Comparison of ENCODE assay signal across 22 cellular contexts in the genomic region with DNA sequence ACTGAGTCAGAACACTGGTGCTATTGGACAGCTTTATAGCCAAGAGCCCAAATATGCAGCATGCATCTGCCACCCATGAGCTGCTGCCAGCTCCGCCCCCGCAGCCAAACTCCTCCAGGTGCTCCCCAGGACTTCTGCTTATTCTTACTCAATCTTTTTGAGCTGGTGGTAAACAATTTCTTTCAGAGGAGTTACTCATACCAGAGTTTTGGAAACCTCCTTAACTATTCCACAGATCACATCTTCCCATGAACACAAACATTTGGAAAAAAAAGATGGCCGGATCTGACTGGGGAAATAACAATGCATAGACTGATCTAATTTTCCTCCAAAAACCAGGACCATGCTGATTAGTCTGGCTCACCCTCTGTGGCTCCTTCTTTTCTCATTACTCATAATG.
DNase-seq lines count a peak whose midpoint lies in the region; ATAC-seq and TF ChIP-seq lines count a peak whose summit lies in the region.
"Had no signal": no experiment of that assay in that cellular context is flagged by ENCODE, and none has a peak within 500 bp of the region (broad histone marks: within the 10 kb centered on the region; RNA-seq: fewer than 3 reads in every experiment).

No MANE protein-coding gene starts in this region.

- peaks cover 36% of the 10 kb centered on the region for H3K9me3 Mint-ChIP-seq in chondrocyte (ENCODE audit: low read depth)

- H3K4me2 ChIP-seq in IMR-90 (ENCODE audit: low read depth, low read length) (no peak overlapping the region), mesenchymal stem cell (ENCODE audit: low read length, poor library complexity, severe bottlenecking) (no peak overlapping the region)

- peaks cover 5% of the 10 kb centered on the region; the same call in 1 of the 2 replicates for H3K9me3 ChIP-seq in IMR-90 (ENCODE audit: control insufficient read depth, insufficient read depth, low read length)
- peaks cover 20% of the 10 kb centered on the region for H3K9me3 ChIP-seq in mesenchymal stem cell (ENCODE audit: control insufficient read depth, low read length)
- H3K9me3 ChIP-seq: testis had no signal

- no peaks in the 10 kb centered on the region for H3K27me3 ChIP-seq in BJ (ENCODE audit: control insufficient read depth, insufficient read depth, low read length)
- H3K27me3 ChIP-seq in IMR-90 (ENCODE audit: control insufficient read depth, insufficient read depth, low read length), result no peaks in the 10 kb centered on the region
- H3K27me3 ChIP-seq in mesenchymal stem cell (ENCODE audit: control insufficient read depth in 1 of 2, insufficient read depth in 1 of 2, low read length in 2 of 2), result no peaks in the 10 kb centered on the region
- H3K27me3 ChIP-seq: right atrium auricular region, testis had no signal

- H3K4me3 ChIP-seq in BJ (ENCODE audit: low read depth, low read length) (no peak overlapping the region), IMR-90 (ENCODE audit: insufficient read depth, low read depth, low read length) (no peak overlapping the region), mesenchymal stem cell (ENCODE audit: insufficient read depth in 1 of 2, low read depth in 1 of 2, low read length in 2 of 2) (no peak overlapping the region)
- H3K4me3 ChIP-seq: right atrium auricular region, testis had no signal

- no TSS peak for BruUV-seq in IMR-90 (replicated peaks; lab: Mats Ljungman, UMichigan)

- POLR2A ChIA-PET in BJ (lab: Charles Lee), result no interaction called here
- POLR2A ChIA-PET in IMR-90 (lab: Charles Lee; ENCODE audit: unreplicated experiment), result no interaction called here

- H3K27ac Mint-ChIP-seq in chondrocyte (ENCODE audit: unreplicated experiment), result peak overlapping the region; percentile 38
- H3K27ac Mint-ChIP-seq: activated CD8-positive, alpha-beta memory T cell treated with anti-CD3 and anti-CD28 coated beads, Interleukin-2, amount 10 ng/mL, durations not matched to agents 7 days and 5 days; activated naive CD8-positive, alpha-beta T cell treated with anti-CD3 and anti-CD28 coated beads, Interleukin-2, amount 10 ng/mL, durations not matched to agents 7 days and 5 days; activated T-helper 2 cell treated with anti-CD3 and anti-CD28 coated beads, Interferon-gamma antibody, Interleukin-2, Interleukin-4, amounts not matched to agents 10 μg/mL and 5 μg/mL and 100 μg/mL, durations not matched to agents 14 hours and 24 hours and 36 hours; CD4-positive, alpha-beta memory T cell; stimulated activated memory B cell treated with anti-CD40 and anti-IgM and Interleukin-4, amounts not matched to agents 10 μg/mL and 1 μg/mL and 100 μg/mL, for 72 hours had no signal

- CTCF ChIA-PET in BJ (lab: Yijun Ruan, JAX) (no interaction called here), IMR-90 (lab: Yijun Ruan, JAX) (no interaction called here)

- H3K9me1 ChIP-seq in IMR-90 (ENCODE audit: insufficient read depth, low read length), result no peaks in the 10 kb centered on the region

- H4K91ac ChIP-seq in IMR-90 (ENCODE audit: insufficient read depth, low read depth, low read length) (no peak overlapping the region), mesenchymal stem cell (ENCODE audit: low read length) (no peak overlapping the region)

- no peaks in the 10 kb centered on the region for H3K27me3 Mint-ChIP-seq in chondrocyte (ENCODE audit: low read depth)
- H3K27me3 Mint-ChIP-seq: activated CD8-positive, alpha-beta memory T cell treated with anti-CD3 and anti-CD28 coated beads, Interleukin-2, amount 10 ng/mL, durations not matched to agents 7 days and 5 days; activated naive CD8-positive, alpha-beta T cell treated with anti-CD3 and anti-CD28 coated beads, Interleukin-2, amount 10 ng/mL, durations not matched to agents 7 days and 5 days; stimulated activated memory B cell treated with anti-CD40 and anti-IgM and Interleukin-4, amounts not matched to agents 10 μg/mL and 1 μg/mL and 100 μg/mL, for 72 hours had no signal

- intact Hi-C loops in IMR-90 (cut with micrococcal nuclease), result loop anchor here (10.0 kb wide), 1 partner anchor 123 kb away; no protein-coding TSS in a partner anchor

- no peak overlapping the region for H3K14ac ChIP-seq in IMR-90 (replicated peaks; ENCODE audit: low read depth, low read length)
- H3K14ac ChIP-seq in mesenchymal stem cell (ENCODE audit: low read length in 2 of 2), result no peak overlapping the region

- no peaks in the 10 kb centered on the region for H3K36me3 ChIP-seq in BJ (ENCODE audit: control insufficient read depth, insufficient read depth, low read length)
- H3K36me3 ChIP-seq in IMR-90 (ENCODE audit: control insufficient read depth, insufficient read depth, low read length), result no peaks in the 10 kb centered on the region
- no peaks in the 10 kb centered on the region for H3K36me3 ChIP-seq in mesenchymal stem cell (ENCODE audit: control insufficient read depth in 1 of 2, insufficient read depth in 2 of 2, low read depth in 1 of 2, low read length in 2 of 2)
- H3K36me3 ChIP-seq: right atrium auricular region had no signal

- H2BK15ac ChIP-seq in IMR-90 (ENCODE audit: low read depth, low read length), result no peak overlapping the region
- no peak overlapping the region for H2BK15ac ChIP-seq in mesenchymal stem cell (ENCODE audit: low read depth, poor library complexity, severe bottlenecking)

- H3K79me1 ChIP-seq in IMR-90 (ENCODE audit: low read depth in 1 of 2, low read length in 2 of 2), result no peaks in the 10 kb centered on the region
- no peaks in the 10 kb centered on the region for H3K79me1 ChIP-seq in mesenchymal stem cell (replicated peaks; ENCODE audit: low read length, poor library complexity, severe bottlenecking)

- dilution Hi-C loops in IMR-90 (cut with HindIII; ENCODE audit: low sequenced_read_pairs, unreplicated experiment), result no loop called here

- no peaks in the 10 kb centered on the region for H4K20me1 ChIP-seq in IMR-90 (ENCODE audit: insufficient read depth, low read length)

- H3K4me1 ChIP-seq in IMR-90 (ENCODE audit: control insufficient read depth, insufficient read depth, low read length) (peaks cover 2% of the 10 kb centered on the region; the same call in 1 of the 2 replicates), mesenchymal stem cell (ENCODE audit: control insufficient read depth, insufficient read depth, low read depth, low read length) (peaks cover 1% of the 10 kb centered on the region)
- H3K4me1 ChIP-seq: right atrium auricular region, testis had no signal

- H4K8ac ChIP-seq in IMR-90 (ENCODE audit: low read depth in 2 of 2, low read length in 2 of 2) (0 out of 4 replicates have a peak overlapping the region, but pooled peaks of 1 of the 2 experiments have one; percentile 63), mesenchymal stem cell (ENCODE audit: low read length) (no peak overlapping the region)

- peak; percentile 20 for DNase-seq in BJ (ENCODE audit: low read depth)
- peak; percentile 64 for DNase-seq in IMR-90
- DNase-seq in chondrocyte (ENCODE audit: low spot score), result no peak
- DNase-seq in mesenchymal stem cell, result no peak
- no peak for DNase-seq in NCI-H1417 (lab: John Stamatoyannopoulos, UW)
- DNase-seq in NCI-H526 (lab: John Stamatoyannopoulos, UW), result no peak
- DNase-seq in NCI-H82 (lab: John Stamatoyannopoulos, UW), result no peak
- no peak for DNase-seq in DMS53 treated with DMSO at 0.1 percent for 48 hours (lab: John Stamatoyannopoulos, UW; ENCODE audit: unreplicated experiment)
- DNase-seq: ACHN; activated CD4-positive, alpha-beta T cell treated with anti-CD3 and anti-CD28 coated beads for 4 hours; activated CD8-positive, alpha-beta memory T cell treated with anti-CD3 and anti-CD28 coated beads, Interleukin-2, amount 10 ng/mL, durations not matched to agents 7 days and 5 days; activated naive CD8-positive, alpha-beta T cell treated with anti-CD3 and anti-CD28 coated beads, Interleukin-2, amount 10 ng/mL, durations not matched to agents 7 days and 5 days; CD4-positive, alpha-beta memory T cell; central memory CD4-positive, alpha-beta T cell; DMS79; left ventricle myocardium superior; NCI-H1417 treated with DMSO at 0.1 percent for 48 hours; NCI-H2171; testis had no signal

- no peak for TF ChIP-seq POLR2A in IMR-90 (IDR thresholded peaks at IDR 0.05; ENCODE audit: low read depth, low read length)

- no peak overlapping the region for H3K9ac ChIP-seq in IMR-90 (ENCODE audit: low read depth, low read length)
- H3K9ac ChIP-seq in mesenchymal stem cell (ENCODE audit: low read length), result no peak overlapping the region

- peaks cover 37% of the 10 kb centered on the region for H3K4me1 Mint-ChIP-seq in chondrocyte (ENCODE audit: low read depth)
- H3K4me1 Mint-ChIP-seq: activated CD8-positive, alpha-beta memory T cell treated with anti-CD3 and anti-CD28 coated beads, Interleukin-2, amount 10 ng/mL, durations not matched to agents 7 days and 5 days; activated naive CD8-positive, alpha-beta T cell treated with anti-CD3 and anti-CD28 coated beads, Interleukin-2, amount 10 ng/mL, durations not matched to agents 7 days and 5 days; CD4-positive, alpha-beta memory T cell had no signal

- no peak for TF ChIP-seq RAD21 in IMR-90 (IDR thresholded peaks at IDR 0.05; ENCODE audit: low read length)

- no peak overlapping the region; the same call in 1 of the 2 replicates for H3K18ac ChIP-seq in IMR-90 (ENCODE audit: low read depth, low read length)
- no peak overlapping the region for H3K18ac ChIP-seq in mesenchymal stem cell (ENCODE audit: low read depth in 1 of 2, low read length in 2 of 2)

- peak overlapping the region; percentile 27; the same call in 1 of the 2 replicates for H2BK20ac ChIP-seq in IMR-90 (ENCODE audit: low read depth, low read length)

- H2BK12ac ChIP-seq in mesenchymal stem cell (ENCODE audit: low read length in 2 of 2), result no peak overlapping the region

- H3K56ac ChIP-seq in IMR-90 (ENCODE audit: extremely low read depth, insufficient read depth, low read length), result no peak overlapping the region

- H2AFZ ChIP-seq in IMR-90 (replicated peaks; ENCODE audit: low read length, poor library complexity), result no peak overlapping the region
- H2AFZ ChIP-seq in mesenchymal stem cell (ENCODE audit: low read depth, low read length), result no peak overlapping the region

- H2AK5ac ChIP-seq in IMR-90 (ENCODE audit: low read depth, low read length) (no peak overlapping the region), mesenchymal stem cell (ENCODE audit: low read length, severe bottlenecking) (no peak overlapping the region)

- H3K4me3 Mint-ChIP-seq in chondrocyte (ENCODE audit: unreplicated experiment), result no peak overlapping the region
- H3K4me3 Mint-ChIP-seq: activated CD8-positive, alpha-beta memory T cell treated with anti-CD3 and anti-CD28 coated beads, Interleukin-2, amount 10 ng/mL, durations not matched to agents 7 days and 5 days; activated naive CD8-positive, alpha-beta T cell treated with anti-CD3 and anti-CD28 coated beads, Interleukin-2, amount 10 ng/mL, durations not matched to agents 7 days and 5 days; CD4-positive, alpha-beta memory T cell; stimulated activated memory B cell treated with anti-CD40 and anti-IgM and Interleukin-4, amounts not matched to agents 10 μg/mL and 1 μg/mL and 100 μg/mL, for 72 hours had no signal

- in situ Hi-C loops in IMR-90 (cut with MboI; ENCODE audit: low sequenced_read_pairs), result no loop called here

- H3K4ac ChIP-seq in IMR-90 (ENCODE audit: low read depth, low read length) (peak overlapping the region; percentile 45; the same call in 1 of the 2 replicates), mesenchymal stem cell (ENCODE audit: low read depth in 1 of 2, low read length in 2 of 2) (no peak overlapping the region)

- no peak overlapping the region; the same call in 1 of the 2 replicates for H4K5ac ChIP-seq in IMR-90 (ENCODE audit: low read depth, low read length)

- H3K23ac ChIP-seq in IMR-90 (ENCODE audit: low read depth, low read length) (0 out of 2 replicates have a peak overlapping the region, but pooled peaks have one; percentile 17), mesenchymal stem cell (ENCODE audit: low read length in 2 of 2) (no peak overlapping the region)

- TF ChIP-seq CTCF in BJ (IDR thresholded peaks at IDR 0.05; ENCODE audit: insufficient read depth, low read depth, low read length) (no peak), IMR-90 (conservative IDR thresholded peaks at IDR 0.05; ENCODE audit: low read depth, low read length) (no peak), chondrocyte (IDR thresholded peaks at IDR 0.05) (no peak)

- peak overlapping the region; percentile 63 for H2BK5ac ChIP-seq in IMR-90 (ENCODE audit: low read depth, low read length, poor library complexity, severe bottlenecking)
- H2BK5ac ChIP-seq in mesenchymal stem cell (ENCODE audit: low read depth, low read length, poor library complexity, severe bottlenecking), result no peak overlapping the region

- no CpG with 5 or more reads among the region's 3 CpGs for WGBS in IMR-90 (ENCODE audit: extremely low coverage in 2 of 2, insufficient read length in 1 of 2), 2 experiments
- WGBS in mesenchymal stem cell, result 53% methylated on average over 3 of the region's 3 CpGs

- H3K27ac ChIP-seq in IMR-90 (ENCODE audit: insufficient read depth, low read length), result no peak overlapping the region
- peak overlapping the region; percentile 30 for H3K27ac ChIP-seq in mesenchymal stem cell (ENCODE audit: low read length, poor library complexity, severe bottlenecking)
- H3K27ac ChIP-seq: right atrium auricular region, testis had no signal

- no peak overlapping the region for H2AK9ac ChIP-seq in IMR-90 (replicated peaks; ENCODE audit: low read depth, low read length, poor library complexity)

- peak overlapping the region; percentile 64 for H2BK120ac ChIP-seq in IMR-90 (ENCODE audit: low read depth, low read length)
- no peak overlapping the region for H2BK120ac ChIP-seq in mesenchymal stem cell (ENCODE audit: low read depth, low read length)

- H3K36me3 Mint-ChIP-seq in chondrocyte (ENCODE audit: low read depth), result peaks cover 20% of the 10 kb centered on the region
- H3K36me3 Mint-ChIP-seq: activated CD8-positive, alpha-beta memory T cell treated with anti-CD3 and anti-CD28 coated beads, Interleukin-2, amount 10 ng/mL, durations not matched to agents 7 days and 5 days; activated naive CD8-positive, alpha-beta T cell treated with anti-CD3 and anti-CD28 coated beads, Interleukin-2, amount 10 ng/mL, durations not matched to agents 7 days and 5 days; CD4-positive, alpha-beta memory T cell had no signal

- peak; percentile 44 for ATAC-seq in IMR-90 (ENCODE audit: low read depth)
- ATAC-seq: activated CD8-positive, alpha-beta memory T cell treated with anti-CD3 and anti-CD28 coated beads, Interleukin-2, amount 10 ng/mL, durations not matched to agents 7 days and 5 days; left ventricle myocardium superior; stimulated activated memory B cell treated with anti-CD40 and anti-IgM and Interleukin-4, amounts not matched to agents 10 μg/mL and 1 μg/mL and 100 μg/mL, for 72 hours had no signal

Comparison
In these comparisons a context has a peak if more than half of its experiments do, and no peak if none do; other contexts are left out.
1. DNase-seq: peak in BJ (single experiment) and IMR-90 (single experiment); none in chondrocyte (single experiment), mesenchymal stem cell (single experiment), NCI-H1417 (0 of 3), NCI-H526 (0 of 2), NCI-H82 (single experiment) and DMS53 treated with DMSO at 0.1 percent for 48 hours (single experiment).